8 cellular contexts compared by ENCODE assay signal in the genomic region with DNA sequence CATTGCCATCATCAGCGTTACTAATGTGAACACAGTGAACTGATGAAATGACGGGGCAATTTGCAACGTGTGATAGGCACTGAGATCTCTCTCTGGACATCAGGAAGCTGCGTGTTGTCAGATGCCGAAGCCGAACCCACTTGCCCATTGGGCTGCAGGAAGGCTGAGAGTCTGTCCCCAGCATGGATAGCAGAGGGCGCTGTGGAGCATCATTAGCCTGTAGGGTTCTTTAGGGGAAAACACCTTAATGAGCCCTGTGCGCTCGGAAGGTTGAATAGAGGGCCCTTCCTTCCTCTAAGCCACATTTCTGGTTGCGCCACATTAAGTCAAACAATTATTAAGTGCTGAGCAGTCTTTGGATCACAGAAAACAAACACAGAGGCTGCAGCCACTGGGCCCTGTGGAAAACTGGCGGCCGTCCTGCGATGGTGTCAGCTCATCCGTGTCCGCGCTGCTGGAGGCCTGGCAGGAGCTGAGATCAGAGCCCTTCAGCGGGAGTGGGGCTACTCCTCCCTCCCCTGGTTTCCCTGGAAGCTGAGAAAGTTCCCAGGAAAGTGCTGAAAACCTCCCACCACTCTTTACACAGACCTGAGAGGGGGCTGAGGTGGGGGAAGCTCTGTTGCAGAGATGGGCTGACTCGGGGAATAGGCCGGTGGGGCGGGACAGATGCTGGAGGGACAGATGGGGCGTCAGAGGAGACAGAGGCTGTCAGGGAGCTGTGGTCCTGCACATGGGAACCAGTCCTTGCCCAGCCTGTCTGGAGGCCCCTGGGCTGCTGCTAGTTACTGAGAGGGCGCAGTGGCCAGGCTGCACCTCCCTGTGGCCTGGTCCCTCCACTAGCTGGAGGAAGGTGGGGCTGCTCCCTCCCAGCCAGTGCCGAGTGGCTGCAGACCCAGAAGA. TPM values are rescaled to one million over a fixed set of nuclear protein-coding genes. Genes with fewer than 3 reads are reported as not detected.
DNase-seq lines count a peak whose midpoint lies in the region; ATAC-seq and TF ChIP-seq lines count a peak whose summit lies in the region.

No MANE protein-coding gene starts in this region.

- ATAC-seq in DND-41 (ENCODE audit: insufficient read depth, low read depth): peak; percentile 87
- ATAC-seq in Right ventricle myocardium superior (ENCODE audit: poor library complexity): peak; percentile 71
- no peak for ATAC-seq in HG03457 (IDR thresholded peaks at IDR 0.05; ENCODE audit: unreplicated experiment)

- H4K20me1 ChIP-seq in DND-41 (ENCODE audit: insufficient read depth, low read length): no peaks in the 10 kb centered on the region

- H3K27ac ChIP-seq in DND-41 (ENCODE audit: low read length) (no peak overlapping the region), prostate gland (peak overlapping the region; percentile 21 to 41), vagina (no peak overlapping the region)

- H3K4me2 ChIP-seq in DND-41 (ENCODE audit: insufficient read depth, low read length): no peak overlapping the region

- intact Hi-C loops in Right ventricle myocardium superior (cut with DNase I): no loop called here
- intact Hi-C loops in prostate gland (cut with DNase I): no loop called here
- intact Hi-C loops in vagina (cut with DNase I): no loop called here

- WGBS in prostate gland: 28% methylated on average over 23 of the region's 23 CpGs

- H3K36me3 ChIP-seq in DND-41 (ENCODE audit: insufficient read depth, low read length) (no peaks in the 10 kb centered on the region), prostate gland (no peaks in the 10 kb centered on the region), vagina (no peaks in the 10 kb centered on the region)

- H3K9me3 ChIP-seq in DND-41 (ENCODE audit: insufficient read depth, low read length, severe bottlenecking): no peaks in the 10 kb centered on the region
- H3K9me3 ChIP-seq in prostate gland: no peaks in the 10 kb centered on the region
- H3K9me3 ChIP-seq in vagina: no peaks in the 10 kb centered on the region

- H3K27me3 ChIP-seq in DND-41 (ENCODE audit: insufficient read depth, low read length, poor library complexity): no peaks in the 10 kb centered on the region
- no peaks in the 10 kb centered on the region for H3K27me3 ChIP-seq in prostate gland (replicated peaks; ENCODE audit: insufficient read depth)
- H3K27me3 ChIP-seq in vagina: no peaks in the 10 kb centered on the region

- H2AFZ ChIP-seq in DND-41 (ENCODE audit: low read depth, low read length): no peak overlapping the region

- no peaks in the 10 kb centered on the region for H3K4me1 ChIP-seq in DND-41 (ENCODE audit: insufficient read depth, low read length)
- no peaks in the 10 kb centered on the region for H3K4me1 ChIP-seq in prostate gland (replicated peaks)
- H3K4me1 ChIP-seq in vagina: peaks cover 9% of the 10 kb centered on the region

- TF ChIP-seq CTCF in DND-41 (IDR thresholded peaks at IDR 0.05; ENCODE audit: borderline replicate concordance, extremely low read depth, low read length, poor library complexity, severe bottlenecking) (peak; percentile 86), prostate gland (IDR thresholded peaks at IDR 0.05) (peak; percentile 22 to 89 (median 80)), vagina (IDR thresholded peaks at IDR 0.05) (peak in 2 of 3 experiments; percentile 45 to 51)

- no peaks in the 10 kb centered on the region for H3K79me2 ChIP-seq in DND-41 (ENCODE audit: insufficient read depth, low read length)

- H3K9ac ChIP-seq in DND-41 (ENCODE audit: low read depth, low read length): no peak overlapping the region

- peak; percentile 69 for DNase-seq in DND-41
- peak; percentile 28 for DNase-seq in MV-4-11 (lab: John Stamatoyannopoulos, UW)
- DNase-seq in SKM-1 (lab: John Stamatoyannopoulos, UW; ENCODE audit: unreplicated experiment): peak; percentile 11
- DNase-seq in activated naive CD4-positive, alpha-beta T cell treated with anti-CD3 and anti-CD28 coated beads, Interleukin-2, amount 50 U/mL, for 16 hours: peak; percentile 86
- DNase-seq in Right ventricle myocardium superior: peak; percentile 74
- peak; percentile 88 for DNase-seq in prostate gland (ENCODE audit: low spot score)
- peak in 1 of 2 donors; percentile 67 for DNase-seq in vagina (ENCODE audit: extremely low spot score in 2 of 2)

- TF ChIP-seq POLR2A in prostate gland (IDR thresholded peaks at IDR 0.05): no peak
- no peak for TF ChIP-seq POLR2A in vagina (IDR thresholded peaks at IDR 0.05)

- H3K4me3 ChIP-seq in DND-41 (ENCODE audit: low read depth in 1 of 2, low read length in 2 of 2) (no peak overlapping the region), prostate gland (no peak overlapping the region), vagina (no peak overlapping the region)

RNA-seq across cellular contexts. Expression of a gene that starts 12.7 kb away (rescaled TPM):
- total RNA-seq in Right ventricle myocardium superior: not detected
- not detected for total RNA-seq in prostate gland
- total RNA-seq in vagina: not detected

RNA-seq across cellular contexts. Expression of a gene that starts 22.9 kb away (rescaled TPM):
- total RNA-seq in Right ventricle myocardium superior (1.00 TPM), prostate gland (10 to 100 TPM; 30.6 to 49.8 TPM), vagina (31.9 TPM)

RNA-seq across cellular contexts. Expression of a gene that starts 28.3 kb away (rescaled TPM):
- not detected for total RNA-seq in Right ventricle myocardium superior
- 10 to 100 TPM in 1 of 2 donors, 1 to 10 TPM in 1; 4.7 to 16.2 TPM for total RNA-seq in prostate gland
- total RNA-seq in vagina: not detected

RNA-seq across cellular contexts. Expression of a gene that starts 57.8 kb away (rescaled TPM):
- not detected for total RNA-seq in Right ventricle myocardium superior
- total RNA-seq in prostate gland: under 1 TPM; 0.27 to 0.34 TPM
- total RNA-seq in vagina: 0.25 TPM

Comparison
In these comparisons a context has a peak if more than half of its experiments do, and no peak if none do; other contexts are left out.
1. H3K27ac ChIP-seq: peak in prostate gland (2 of 2); none in DND-41 (single experiment) and vagina (single experiment).
2. RNA of a gene that starts 22.9 kb away (total RNA-seq): 30.6 to 49.8 TPM in prostate gland and 31.9 TPM in vagina (single experiment); 1.00 TPM in Right ventricle myocardium superior (single experiment); every median in the first group is over 10 times any median in the second.
3. Peak in every context shown above with its lines, with median percentiles within 50 percentile points of each other: CTCF ChIP-seq.